ENCODE assay signal across 8 cellular contexts in the genomic region with DNA sequence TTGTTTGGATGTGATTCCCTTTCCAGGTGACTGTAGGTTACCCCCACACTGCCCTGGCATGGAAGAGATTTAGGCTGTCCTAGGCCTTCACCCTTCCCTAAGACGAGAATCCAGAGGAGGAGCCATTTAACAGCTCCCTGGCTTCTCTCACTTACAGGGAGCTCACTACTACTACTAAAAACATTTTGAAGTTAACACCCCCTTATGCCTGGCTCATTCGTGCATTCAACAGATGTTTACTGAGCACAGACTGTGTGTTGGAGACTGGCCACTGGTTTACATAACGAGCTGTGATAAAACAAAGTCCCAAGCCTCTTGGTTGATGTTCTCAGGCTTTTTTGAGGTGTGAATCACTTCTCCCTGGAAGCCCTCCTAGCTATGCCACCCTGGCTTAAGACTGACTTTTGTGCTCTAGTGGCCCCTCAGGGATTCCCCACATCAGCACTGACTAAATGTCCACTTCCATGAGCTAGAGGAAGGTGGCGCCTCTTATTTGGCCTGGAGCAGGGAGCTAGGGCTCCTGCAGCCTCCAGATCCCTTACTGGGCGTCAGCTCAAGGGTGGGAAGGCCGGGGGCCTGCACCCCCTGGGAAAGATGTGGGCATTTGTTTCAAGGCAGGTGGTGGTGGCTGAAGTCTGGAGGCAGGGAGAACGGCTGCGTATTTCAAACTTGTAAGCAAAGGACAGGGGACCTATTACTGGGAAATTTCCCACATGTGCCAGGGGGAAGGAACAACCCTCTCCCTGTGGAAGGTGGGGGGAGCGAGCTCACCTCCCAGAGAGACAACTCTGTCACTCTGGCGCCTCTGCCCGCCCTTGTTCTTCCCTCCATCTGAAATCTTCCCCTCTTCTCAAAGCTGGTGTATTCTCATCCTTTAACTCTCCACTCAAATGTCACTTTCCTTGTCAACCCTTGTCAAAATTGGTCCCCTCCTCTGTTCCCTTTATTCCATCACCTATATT. TPM values are rescaled to one million over a fixed set of nuclear protein-coding genes. Genes with fewer than 3 reads are reported as not detected.
DNase-seq lines count a peak whose midpoint lies in the region; ATAC-seq and TF ChIP-seq lines count a peak whose summit lies in the region.

No MANE protein-coding gene starts in this region.

- no peak for DNase-seq in activated T-cell treated with anti-CD3 and anti-CD28 coated beads, Interleukin-2, amount 50 U/mL, for 24 hours
- no peak for DNase-seq in activated T-cell treated with anti-CD3 and anti-CD28 coated beads, Interleukin-2, amount 50 U/mL, for 48 hours
- DNase-seq in SHP77 (lab: John Stamatoyannopoulos, UW) = peak; percentile 73 to 74
- no peak for DNase-seq in esophagus squamous epithelium (lab: John Stamatoyannopoulos, UW)
- DNase-seq in neural progenitor cell (ENCODE audit: low spot score) = peak; percentile 74
- DNase-seq in stimulated activated CD4-positive, alpha-beta T cell treated with anti-CD3 and anti-CD28 coated beads, Interleukin-4, amount 100 ng/mL, for 1 hour = no peak
- DNase-seq in activated CD4-positive, alpha-beta memory T cell treated with anti-CD3 and anti-CD28 coated beads, Interleukin-2, amount 10 ng/mL, durations not matched to agents 7 days and 5 days = no peak

- peaks cover 16% of the 10 kb centered on the region for H3K36me3 Mint-ChIP-seq in activated T-cell treated with anti-CD3 and anti-CD28 coated beads, Interleukin-2, amount 50 U/mL, for 24 hours (ENCODE audit: low read depth)
- H3K36me3 Mint-ChIP-seq in neural progenitor cell = no peaks in the 10 kb centered on the region
- H3K36me3 Mint-ChIP-seq in activated CD4-positive, alpha-beta memory T cell treated with anti-CD3 and anti-CD28 coated beads, Interleukin-2, amount 10 ng/mL, durations not matched to agents 7 days and 5 days (ENCODE audit: low read depth) = peaks cover 10% of the 10 kb centered on the region

- POLR2A ChIA-PET in activated CD4-positive, alpha-beta memory T cell treated with anti-CD3 and anti-CD28 coated beads, Interleukin-2, amount 10 ng/mL, durations not matched to agents 7 days and 5 days (lab: Charles Lee) = interaction anchor here (1.2 to 26.9 kb wide), 6 partner anchors 11 to 217 kb away, joined by 3 to 1583 read pairs (median 42); a partner anchor contains a TSS

- peaks cover 34% of the 10 kb centered on the region for H3K4me1 Mint-ChIP-seq in activated T-cell treated with anti-CD3 and anti-CD28 coated beads, Interleukin-2, amount 50 U/mL, for 24 hours (ENCODE audit: low read depth)
- H3K4me1 Mint-ChIP-seq in neural progenitor cell = peaks cover 41% of the 10 kb centered on the region
- peaks cover 22% of the 10 kb centered on the region for H3K4me1 Mint-ChIP-seq in activated CD4-positive, alpha-beta memory T cell treated with anti-CD3 and anti-CD28 coated beads, Interleukin-2, amount 10 ng/mL, durations not matched to agents 7 days and 5 days

- H3K4me3 ChIP-seq in esophagus squamous epithelium = peak overlapping the region in 3 of 4 donors; percentile 30 to 67 (median 56)
- no peak overlapping the region for H3K4me3 ChIP-seq in neural progenitor cell

- H3K9me3 ChIP-seq in esophagus squamous epithelium (no peaks in the 10 kb centered on the region), neural progenitor cell (ENCODE audit: low read depth) (no peaks in the 10 kb centered on the region)

- TF ChIP-seq CTCF in esophagus squamous epithelium (IDR thresholded peaks at IDR 0.05) (peak in 3 of 6 experiments; percentile 5 to 30 (median 19)), neural progenitor cell (IDR thresholded peaks at IDR 0.05) (peak; percentile 48)

- H3K9ac ChIP-seq in neural progenitor cell = no peak overlapping the region

- H2AFZ ChIP-seq in neural progenitor cell (replicated peaks) = no peak overlapping the region

- 51 to 55% methylated on average over 5 to 7 of the region's 11 CpGs for WGBS in esophagus squamous epithelium, 2 donors

- TF ChIP-seq POLR2A in esophagus squamous epithelium (IDR thresholded peaks at IDR 0.05) = peak in 1 of 4 donors; percentile 39

- peaks cover 30% of the 10 kb centered on the region for H3F3A ChIP-seq in neural progenitor cell (ENCODE audit: low read depth)

- H3K27me3 ChIP-seq in esophagus squamous epithelium (no peaks in the 10 kb centered on the region), neural progenitor cell (no peaks in the 10 kb centered on the region)

- H3K4me1 ChIP-seq in esophagus squamous epithelium = peaks cover 33 to 69% (median 56%) of the 10 kb centered on the region in 3 donors
- peaks cover 30% of the 10 kb centered on the region for H3K4me1 ChIP-seq in neural progenitor cell

- CTCF ChIA-PET in activated CD4-positive, alpha-beta memory T cell treated with anti-CD3 and anti-CD28 coated beads, Interleukin-2, amount 10 ng/mL, durations not matched to agents 7 days and 5 days (lab: Charles Lee) = interaction anchor here (0.8 to 4.7 kb wide), 7 partner anchors 8 to 101 kb away, joined by 3 to 50 read pairs (median 3); a partner anchor contains a TSS

- no peaks in the 10 kb centered on the region for H4K20me1 ChIP-seq in neural progenitor cell (ENCODE audit: low read depth)

- H3K79me2 ChIP-seq in neural progenitor cell (ENCODE audit: low read depth) = peaks cover 71% of the 10 kb centered on the region

- H3K27ac Mint-ChIP-seq in activated T-cell treated with anti-CD3 and anti-CD28 coated beads, Interleukin-2, amount 50 U/mL, for 24 hours = peak overlapping the region; percentile 60
- H3K27ac Mint-ChIP-seq in neural progenitor cell = peak overlapping the region; percentile 0
- no peak overlapping the region for H3K27ac Mint-ChIP-seq in activated CD4-positive, alpha-beta memory T cell treated with anti-CD3 and anti-CD28 coated beads, Interleukin-2, amount 10 ng/mL, durations not matched to agents 7 days and 5 days

- intact Hi-C loops in esophagus squamous epithelium (cut with DNase I) = loop anchor here (2.0 to 10.0 kb wide), 2 partner anchors 17 to 55 kb away; a partner anchor contains a TSS

- H3K36me3 ChIP-seq in esophagus squamous epithelium (no peaks in the 10 kb centered on the region), neural progenitor cell (no peaks in the 10 kb centered on the region)

- ATAC-seq in HG02798 (IDR thresholded peaks at IDR 0.05; ENCODE audit: poor library complexity, unreplicated experiment) = no peak

- H3K9me3 Mint-ChIP-seq in activated T-cell treated with anti-CD3 and anti-CD28 coated beads, Interleukin-2, amount 50 U/mL, for 24 hours = no peaks in the 10 kb centered on the region
- H3K9me3 Mint-ChIP-seq in neural progenitor cell = no peaks in the 10 kb centered on the region
- no peaks in the 10 kb centered on the region for H3K9me3 Mint-ChIP-seq in activated CD4-positive, alpha-beta memory T cell treated with anti-CD3 and anti-CD28 coated beads, Interleukin-2, amount 10 ng/mL, durations not matched to agents 7 days and 5 days

- H3K4me3 Mint-ChIP-seq in activated T-cell treated with anti-CD3 and anti-CD28 coated beads, Interleukin-2, amount 50 U/mL, for 24 hours = no peak overlapping the region
- H3K4me3 Mint-ChIP-seq in neural progenitor cell = peak overlapping the region; percentile 57
- H3K4me3 Mint-ChIP-seq in activated CD4-positive, alpha-beta memory T cell treated with anti-CD3 and anti-CD28 coated beads, Interleukin-2, amount 10 ng/mL, durations not matched to agents 7 days and 5 days = no peak overlapping the region

- no peaks in the 10 kb centered on the region for H3K27me3 Mint-ChIP-seq in activated T-cell treated with anti-CD3 and anti-CD28 coated beads, Interleukin-2, amount 50 U/mL, for 24 hours
- H3K27me3 Mint-ChIP-seq in neural progenitor cell (ENCODE audit: insufficient read depth, low read depth) = peaks cover 7% of the 10 kb centered on the region
- H3K27me3 Mint-ChIP-seq in activated CD4-positive, alpha-beta memory T cell treated with anti-CD3 and anti-CD28 coated beads, Interleukin-2, amount 10 ng/mL, durations not matched to agents 7 days and 5 days = peaks cover 6% of the 10 kb centered on the region

- peak overlapping the region; percentile 91 for H3K4me2 ChIP-seq in neural progenitor cell

- peak overlapping the region; percentile 98 to 100 (median 100) for H3K27ac ChIP-seq in esophagus squamous epithelium
- H3K27ac ChIP-seq in neural progenitor cell = peak overlapping the region; percentile 2

RNA-seq across cellular contexts. Expression of a gene that starts 19.4 kb away (rescaled TPM):
- total RNA-seq in esophagus squamous epithelium (over 10,000 TPM in 2 of 4 donors, 1,000 to 10,000 TPM in 2; 1,739 to 13,677 (median 9,435) TPM), neural progenitor cell (ENCODE audit: low replicate concordance) (5,397 and 9,030 TPM in 2 replicates)
- 1,000 to 10,000 TPM; 7,674 to 7,759 TPM for total RNA-seq in activated CD4-positive, alpha-beta memory T cell treated with anti-CD3 and anti-CD28 coated beads, Interleukin-2, amount 10 ng/mL, durations not matched to agents 7 days and 5 days

RNA-seq across cellular contexts. Expression of a gene that starts 45.4 kb away (rescaled TPM):
- 10 to 100 TPM; 40.6 to 63.3 (median 52.6) TPM for total RNA-seq in esophagus squamous epithelium
- 16.9 and 45.2 TPM in 2 replicates for total RNA-seq in neural progenitor cell (ENCODE audit: low replicate concordance)
- total RNA-seq in activated CD4-positive, alpha-beta memory T cell treated with anti-CD3 and anti-CD28 coated beads, Interleukin-2, amount 10 ng/mL, durations not matched to agents 7 days and 5 days = 10 to 100 TPM; 56.9 to 58.5 TPM

RNA-seq across cellular contexts. Expression of a gene that starts 56.9 kb away (rescaled TPM):
- 100 to 1,000 TPM in 3 of 4 donors, 10 to 100 TPM in 1; 30.6 to 705 (median 357) TPM for total RNA-seq in esophagus squamous epithelium
- total RNA-seq in neural progenitor cell (ENCODE audit: low replicate concordance) = 2.8 and 4.0 TPM in 2 replicates
- 1,000 to 10,000 TPM; 1,222 to 1,245 TPM for total RNA-seq in activated CD4-positive, alpha-beta memory T cell treated with anti-CD3 and anti-CD28 coated beads, Interleukin-2, amount 10 ng/mL, durations not matched to agents 7 days and 5 days

Comparison
In these comparisons a context has a peak if more than half of its experiments do, and no peak if none do; other contexts are left out.
1. DNase-seq: peak in SHP77 (2 of 2) and neural progenitor cell (single experiment); none in activated T-cell treated with anti-CD3 and anti-CD28 coated beads, Interleukin-2, amount 50 U/mL, for 24 hours (single experiment), activated T-cell treated with anti-CD3 and anti-CD28 coated beads, Interleukin-2, amount 50 U/mL, for 48 hours (0 of 2), esophagus squamous epithelium (single experiment), stimulated activated CD4-positive, alpha-beta T cell treated with anti-CD3 and anti-CD28 coated beads, Interleukin-4, amount 100 ng/mL, for 1 hour (single experiment) and activated CD4-positive, alpha-beta memory T cell treated with anti-CD3 and anti-CD28 coated beads, Interleukin-2, amount 10 ng/mL, durations not matched to agents 7 days and 5 days (single experiment).